14 cellular contexts compared by ENCODE assay signal in the genomic region with DNA sequence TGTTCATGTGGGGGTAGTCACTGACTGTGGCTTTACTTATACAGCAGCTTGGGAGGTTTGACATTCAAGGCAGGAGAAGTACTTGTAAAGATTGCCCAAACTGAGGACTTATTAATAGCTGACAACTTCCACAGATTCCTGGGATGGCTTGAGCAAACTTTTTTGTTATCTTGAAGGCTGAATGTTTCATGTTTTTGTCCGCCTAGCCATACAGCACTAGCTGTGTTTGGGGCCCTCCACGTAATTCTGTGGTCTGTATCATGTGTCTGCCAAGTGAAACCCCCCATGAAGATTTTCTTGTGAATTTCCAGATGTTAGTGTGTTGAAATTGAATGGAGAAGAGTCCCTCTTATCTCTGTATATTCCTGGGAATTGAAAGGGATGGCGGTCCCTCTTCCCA.
"Had no signal": no experiment of that assay in that cellular context is flagged by ENCODE, and none has a peak within 500 bp of the region (broad histone marks: within the 10 kb centered on the region; RNA-seq: fewer than 3 reads in every experiment).

No MANE protein-coding gene starts in this region.

- H3K9me3 Mint-ChIP-seq: activated T-cell treated with anti-CD3 and anti-CD28 coated beads, Interleukin-2, amount 50 U/mL, for 4 hours; activated T-helper 2 cell treated with anti-CD3 and anti-CD28 coated beads, Interferon-gamma antibody, Interleukin-2, Interleukin-4, amounts not matched to agents 10 μg/mL and 5 μg/mL and 100 μg/mL, durations not matched to agents 14 hours and 24 hours and 36 hours; natural killer cell treated with Interleukin-12 subunit alpha and Interleukin-12 subunit beta and Interleukin-15 and Interleukin-18, amount 100 ng/mL, for 72 hours; T-cell; type B pancreatic cell had no signal

- H3K27me3 ChIP-seq: adrenal gland, spleen had no signal

- H3K27ac Mint-ChIP-seq: activated naive CD8-positive, alpha-beta T cell; activated T-helper 2 cell treated with anti-CD3 and anti-CD28 coated beads, Interferon-gamma antibody, Interleukin-2, Interleukin-4, amounts not matched to agents 10 μg/mL and 5 μg/mL and 100 μg/mL, durations not matched to agents 14 hours and 24 hours and 36 hours; natural killer cell treated with Interleukin-12 subunit alpha and Interleukin-12 subunit beta and Interleukin-15 and Interleukin-18, amount 100 ng/mL, for 72 hours; type B pancreatic cell had no signal

- DNase-seq: SIG-M5 had no signal

- H3K27me3 Mint-ChIP-seq: activated naive CD8-positive, alpha-beta T cell; natural killer cell treated with Interleukin-12 subunit alpha and Interleukin-12 subunit beta and Interleukin-15 and Interleukin-18, amount 100 ng/mL, for 72 hours; T-cell had no signal

- H3K4me2 ChIP-seq: SK-N-SH had no signal

- H3K27ac ChIP-seq: epithelial cell of prostate, left ventricle myocardium inferior, thoracic aorta had no signal

- H3K9me3 ChIP-seq: adrenal gland, left ventricle myocardium inferior, SK-N-SH, spleen, thoracic aorta had no signal

- H3K36me3 Mint-ChIP-seq: T-cell, type B pancreatic cell had no signal

- H3K36me3 ChIP-seq: adrenal gland, thoracic aorta had no signal

- H3K4me3 ChIP-seq: adrenal gland, coronary artery, left ventricle myocardium inferior, spleen, thoracic aorta had no signal

- H3K4me3 Mint-ChIP-seq: activated naive CD8-positive, alpha-beta T cell; activated T-cell treated with anti-CD3 and anti-CD28 coated beads, Interleukin-2, amount 50 U/mL, for 4 hours; natural killer cell treated with Interleukin-12 subunit alpha and Interleukin-12 subunit beta and Interleukin-15 and Interleukin-18, amount 100 ng/mL, for 72 hours; T-cell; type B pancreatic cell had no signal

- H3K9ac ChIP-seq: SK-N-SH had no signal
